Comparison of ENCODE assay signal across 16 cellular contexts in genomic region chr2:19659375-19659774, GRCh38.
DNase-seq lines count a peak whose midpoint lies in the region; TF ChIP-seq lines count a peak whose summit lies in the region.
"Had no signal": no experiment of that assay in that cellular context is flagged by ENCODE, and none has a peak within 500 bp of the region (broad histone marks: within the 10 kb centered on the region; RNA-seq: fewer than 3 reads in every experiment).

No MANE protein-coding gene starts in this region.

- H3K9me3 ChIP-seq in endodermal cell (ENCODE audit: control insufficient read depth, low read length) (no peaks in the 10 kb centered on the region), trophoblast cell (ENCODE audit: insufficient read depth, low read depth, low read length) (no peaks in the 10 kb centered on the region)
- H3K9me3 ChIP-seq: BLaER1, Caco-2, HAP-1 had no signal

- H4K91ac ChIP-seq in trophoblast cell (ENCODE audit: low read depth, low read length) = no peak overlapping the region

- H3K36me3 ChIP-seq in endodermal cell (ENCODE audit: control insufficient read depth, insufficient read depth, low read length) = no peaks in the 10 kb centered on the region
- H3K36me3 ChIP-seq in trophoblast cell (ENCODE audit: control insufficient read depth in 1 of 2, insufficient read depth in 2 of 2, low read length in 2 of 2) = no peaks in the 10 kb centered on the region
- H3K36me3 ChIP-seq: BLaER1, HAP-1 had no signal

- H3K79me1 ChIP-seq in trophoblast cell (ENCODE audit: low read length) = no peaks in the 10 kb centered on the region

- H3K18ac ChIP-seq in trophoblast cell (ENCODE audit: low read length) = no peak overlapping the region

- H3K4me2 ChIP-seq in trophoblast cell (ENCODE audit: low read length) = no peak overlapping the region
- H3K4me2 ChIP-seq: BLaER1 had no signal

- no peak overlapping the region for H2BK5ac ChIP-seq in trophoblast cell (ENCODE audit: low read depth, low read length, poor library complexity)

- no peak overlapping the region for H3K4me3 ChIP-seq in endodermal cell (ENCODE audit: low read length)
- no peak overlapping the region for H3K4me3 ChIP-seq in trophoblast cell (ENCODE audit: low read depth, low read length)
- H3K4me3 ChIP-seq: BLaER1, HAP-1 had no signal

- H3K9ac ChIP-seq in endodermal cell (ENCODE audit: extremely low read depth, low read length, poor library complexity, severe bottlenecking) (no peak overlapping the region), trophoblast cell (ENCODE audit: low read length) (peak overlapping the region; percentile 33)
- H3K9ac ChIP-seq: BLaER1 had no signal

- H2BK120ac ChIP-seq in trophoblast cell (ENCODE audit: insufficient read depth, low read length, poor library complexity) = no peak overlapping the region

- no peak overlapping the region for H4K12ac ChIP-seq in trophoblast cell (ENCODE audit: low read depth, low read length)

- peak; percentile 37 for DNase-seq in DMS 273 (lab: John Stamatoyannopoulos, UW; ENCODE audit: unreplicated experiment)
- DNase-seq in DMS 273 treated with DMSO at 0.1 percent for 48 hours (lab: John Stamatoyannopoulos, UW) = no peak
- DNase-seq in endodermal cell = peak; percentile 26
- DNase-seq in trophoblast cell = no peak
- DNase-seq in DMS153 treated with DMSO at 0.1 percent for 48 hours (lab: John Stamatoyannopoulos, UW; ENCODE audit: unreplicated experiment) = no peak
- DNase-seq in NCI-H128 (lab: John Stamatoyannopoulos, UW; ENCODE audit: unreplicated experiment) = no peak
- DNase-seq: Caco-2; CD4-positive, CD25-positive, alpha-beta regulatory T cell; CD8-positive, alpha-beta T cell; DND-41; GOT3 had no signal

- H3K27me3 ChIP-seq in endodermal cell (ENCODE audit: control insufficient read depth, insufficient read depth, low read length, poor library complexity, severe bottlenecking) = no peaks in the 10 kb centered on the region
- no peaks in the 10 kb centered on the region for H3K27me3 ChIP-seq in trophoblast cell (ENCODE audit: insufficient read depth, low read length)
- H3K27me3 ChIP-seq: BLaER1 had no signal

- no peaks in the 10 kb centered on the region for H3K4me1 Mint-ChIP-seq in endodermal cell
- H3K4me1 Mint-ChIP-seq: B cell; CD4-positive, CD25-positive, alpha-beta regulatory T cell had no signal

- H2AK5ac ChIP-seq in trophoblast cell (ENCODE audit: low read length) = no peak overlapping the region

- H3K27ac Mint-ChIP-seq in endodermal cell = no peak overlapping the region
- H3K27ac Mint-ChIP-seq: B cell; CD4-positive, CD25-positive, alpha-beta regulatory T cell; CD8-positive, alpha-beta T cell had no signal

- no peaks in the 10 kb centered on the region for H3K27me3 Mint-ChIP-seq in endodermal cell (ENCODE audit: insufficient read depth)

- H3K23ac ChIP-seq in trophoblast cell (ENCODE audit: low read length) = no peak overlapping the region

- H2AFZ ChIP-seq in trophoblast cell (ENCODE audit: insufficient read depth, low read length, poor library complexity) = no peak overlapping the region

- no peaks in the 10 kb centered on the region for H3K79me2 ChIP-seq in trophoblast cell (ENCODE audit: control insufficient read depth, insufficient read depth, low read length, poor library complexity)

- TF ChIP-seq CTCF in endodermal cell (conservative IDR thresholded peaks at IDR 0.05) = no peak

- 86 to 100% methylated on average over 1 of the region's 1 CpG for WGBS in endodermal cell (ENCODE audit: insufficient coverage in 1 of 2, insufficient read length in 1 of 2), 2 experiments
- WGBS in trophoblast cell (ENCODE audit: extremely low coverage, insufficient coverage, insufficient read length) = no CpG with 5 or more reads among the region's 1 CpG

- H3K36me3 Mint-ChIP-seq in endodermal cell (ENCODE audit: low read depth) = no peaks in the 10 kb centered on the region
- H3K36me3 Mint-ChIP-seq: CD4-positive, CD25-positive, alpha-beta regulatory T cell; CD8-positive, alpha-beta T cell had no signal

- no peak overlapping the region for H2BK12ac ChIP-seq in trophoblast cell (ENCODE audit: low read length)

- H3K27ac ChIP-seq in endodermal cell (ENCODE audit: low read depth, low read length) (no peak overlapping the region), trophoblast cell (ENCODE audit: low read depth, low read length) (no peak overlapping the region)
- H3K27ac ChIP-seq: 22Rv1, BLaER1, C4-2B had no signal

- no peaks in the 10 kb centered on the region for H3K9me3 Mint-ChIP-seq in endodermal cell
- H3K9me3 Mint-ChIP-seq: CD8-positive, alpha-beta T cell had no signal

- no peak overlapping the region for H3K4me3 Mint-ChIP-seq in endodermal cell
- H3K4me3 Mint-ChIP-seq: B cell; CD4-positive, CD25-positive, alpha-beta regulatory T cell; CD8-positive, alpha-beta T cell had no signal

- H4K8ac ChIP-seq in trophoblast cell (ENCODE audit: low read depth, low read length) = no peak overlapping the region

- H3K4me1 ChIP-seq in endodermal cell (ENCODE audit: control insufficient read depth, insufficient read depth, low read length) (no peaks in the 10 kb centered on the region), trophoblast cell (ENCODE audit: control insufficient read depth in 1 of 2, insufficient read depth in 2 of 2, low read length in 2 of 2) (no peaks in the 10 kb centered on the region)
- H3K4me1 ChIP-seq: BLaER1, Caco-2, HAP-1 had no signal

- no peak overlapping the region for H3K14ac ChIP-seq in trophoblast cell (ENCODE audit: low read length)

- no peak overlapping the region for H3K4ac ChIP-seq in trophoblast cell (ENCODE audit: low read depth, low read length)

Comparison
In these comparisons a context has a peak if more than half of its experiments do, and no peak if none do; other contexts are left out.
1. DNase-seq: peak in DMS 273 (single experiment) and endodermal cell (single experiment); none in DMS 273 treated with DMSO at 0.1 percent for 48 hours (single experiment), trophoblast cell (0 of 2), DMS153 treated with DMSO at 0.1 percent for 48 hours (single experiment) and NCI-H128 (single experiment).